19 cellular contexts compared by ENCODE assay signal in the genomic region with DNA sequence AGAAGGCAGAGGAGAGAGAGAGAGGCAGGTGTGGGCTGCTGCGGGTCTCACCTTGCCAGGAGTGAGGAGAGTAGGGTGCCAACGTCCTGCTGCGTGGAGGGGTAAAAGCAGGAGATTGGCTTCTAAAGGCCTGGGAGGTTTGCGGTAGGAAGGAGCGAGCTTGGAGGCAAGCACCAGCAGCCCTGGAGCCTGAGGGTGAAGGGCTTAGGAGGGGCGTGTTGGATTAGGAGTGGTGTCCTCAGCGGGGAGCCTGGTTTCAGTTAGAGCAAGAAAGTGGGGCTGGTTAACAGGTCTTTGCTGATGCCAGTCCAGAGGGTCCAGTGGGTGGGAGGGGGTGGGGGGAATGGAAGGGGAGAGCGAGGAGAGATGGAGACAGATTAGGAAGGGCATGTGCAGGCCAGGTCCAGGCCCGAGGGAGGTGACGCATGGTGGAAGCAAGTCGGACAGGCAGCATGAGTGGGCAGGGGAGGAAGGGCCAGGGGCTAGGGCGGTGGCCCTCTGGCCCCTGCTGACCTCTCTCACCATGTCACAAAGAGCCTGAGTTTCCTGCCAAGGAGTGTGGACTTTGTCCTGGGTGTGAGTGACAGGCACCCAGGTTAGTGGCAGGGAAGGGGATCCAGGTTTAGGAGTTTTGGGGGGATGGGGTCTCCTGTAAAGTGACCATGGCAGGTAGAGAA. TPM values are rescaled to one million over a fixed set of nuclear protein-coding genes. Genes with fewer than 3 reads are reported as not detected.
"Had no signal": no experiment of that assay in that cellular context is flagged by ENCODE, and none has a peak within 500 bp of the region (broad histone marks: within the 10 kb centered on the region; RNA-seq: fewer than 3 reads in every experiment).

No MANE protein-coding gene starts in this region.

- H3K36me3 Mint-ChIP-seq: activated naive CD4-positive, alpha-beta T cell treated with anti-CD3 and anti-CD28 coated beads, Interleukin-2, amount 10 ng/mL, durations not matched to agents 7 days and 5 days had no signal

- H3K27me3 Mint-ChIP-seq: activated naive CD4-positive, alpha-beta T cell treated with anti-CD3 and anti-CD28 coated beads, Interleukin-2, amount 10 ng/mL, durations not matched to agents 7 days and 5 days; naive thymus-derived CD4-positive, alpha-beta T cell had no signal

- ATAC-seq: gastrocnemius medialis; heart right ventricle; left lung; naive thymus-derived CD4-positive, alpha-beta T cell had no signal

- H3K9me3 ChIP-seq: ascending aorta, breast epithelium, gastrocnemius medialis, heart right ventricle, left lung, right atrium auricular region, thoracic aorta had no signal

- H3K27me3 ChIP-seq: ascending aorta, breast epithelium, gastrocnemius medialis, heart right ventricle, left lung, right atrium auricular region had no signal

- H3K27ac ChIP-seq: ascending aorta, breast epithelium, gastrocnemius medialis, heart right ventricle, left lung, right atrium auricular region, thoracic aorta had no signal

- H3K4me1 ChIP-seq: ascending aorta, breast epithelium, gastrocnemius medialis, heart right ventricle, left lung, right atrium auricular region had no signal

- DNase-seq: activated CD4-positive, alpha-beta T cell treated with anti-CD3 and anti-CD28 coated beads, Interleukin-2, amount 50 U/mL, for 48 hours; activated CD4-positive, CD25-positive, alpha-beta regulatory T cell treated with anti-CD3 and anti-CD28 coated beads, Interleukin-2, amount 50 U/mL, for 72 hours; activated naive CD4-positive, alpha-beta T cell treated with anti-CD3 and anti-CD28 coated beads, Interleukin-2, amount 10 ng/mL, durations not matched to agents 7 days and 5 days; endodermal cell; gastrocnemius medialis; heart right ventricle; left lung; naive thymus-derived CD4-positive, alpha-beta T cell; T1000 had no signal

- H3K4me1 Mint-ChIP-seq: activated naive CD4-positive, alpha-beta T cell treated with anti-CD3 and anti-CD28 coated beads, Interleukin-2, amount 10 ng/mL, durations not matched to agents 7 days and 5 days had no signal

- H3K4me3 Mint-ChIP-seq: activated naive CD4-positive, alpha-beta T cell treated with anti-CD3 and anti-CD28 coated beads, Interleukin-2, amount 10 ng/mL, durations not matched to agents 7 days and 5 days; endodermal cell; naive thymus-derived CD4-positive, alpha-beta T cell had no signal

- H3K36me3 ChIP-seq: breast epithelium had no signal

- H3K9me3 Mint-ChIP-seq: activated naive CD4-positive, alpha-beta T cell treated with anti-CD3 and anti-CD28 coated beads, Interleukin-2, amount 10 ng/mL, durations not matched to agents 7 days and 5 days; activated T-helper 2 cell treated with anti-CD3 and anti-CD28 coated beads, Interferon-gamma antibody, Interleukin-2, Interleukin-4, amounts not matched to agents 10 μg/mL and 5 μg/mL and 100 μg/mL, durations not matched to agents 14 hours and 24 hours and 36 hours; endodermal cell; naive thymus-derived CD4-positive, alpha-beta T cell had no signal

- H3K4me3 ChIP-seq: ascending aorta, breast epithelium, gastrocnemius medialis, heart right ventricle, left lung, right atrium auricular region, smooth muscle cell, thoracic aorta had no signal

- H3K27ac Mint-ChIP-seq: activated naive CD4-positive, alpha-beta T cell treated with anti-CD3 and anti-CD28 coated beads, Interleukin-2, amount 10 ng/mL, durations not matched to agents 7 days and 5 days; activated T-helper 2 cell treated with anti-CD3 and anti-CD28 coated beads, Interferon-gamma antibody, Interleukin-2, Interleukin-4, amounts not matched to agents 10 μg/mL and 5 μg/mL and 100 μg/mL, durations not matched to agents 14 hours and 24 hours and 36 hours; endodermal cell had no signal

RNA-seq across cellular contexts. Expression of gene LHX4, which starts 36.6 kb away (rescaled TPM):
- total RNA-seq: activated T-helper 2 cell treated with anti-CD3 and anti-CD28 coated beads, Interferon-gamma antibody, Interleukin-2, Interleukin-4, amounts not matched to agents 10 μg/mL and 5 μg/mL and 100 μg/mL, durations not matched to agents 14 hours and 24 hours and 36 hours; ascending aorta; breast epithelium; dermis microvascular lymphatic vessel endothelial cell; endodermal cell; epithelial cell of proximal tubule; gastrocnemius medialis; heart right ventricle; posterior vena cava; right atrium auricular region; smooth muscle cell; thoracic aorta; urinary bladder had no signal
- polyA plus RNA-seq: smooth muscle cell had no signal
